Comparison of ENCODE assay signal across 1 cellular context in genomic region chr5:132293066-132293991, GRCh38.
A peak's percentile ranks its signal among the peaks of the same experiment; 100 is the strongest.
TF ChIP-seq lines count a peak whose summit lies in the region.

No MANE protein-coding gene starts in this region.

TF ChIP-seq in HepG2, 621 proteins besides CTCF, POLR2A, EP300 and RAD21 (continued from another document and continues in another):
- TF ChIP-seq, protein P1, sequence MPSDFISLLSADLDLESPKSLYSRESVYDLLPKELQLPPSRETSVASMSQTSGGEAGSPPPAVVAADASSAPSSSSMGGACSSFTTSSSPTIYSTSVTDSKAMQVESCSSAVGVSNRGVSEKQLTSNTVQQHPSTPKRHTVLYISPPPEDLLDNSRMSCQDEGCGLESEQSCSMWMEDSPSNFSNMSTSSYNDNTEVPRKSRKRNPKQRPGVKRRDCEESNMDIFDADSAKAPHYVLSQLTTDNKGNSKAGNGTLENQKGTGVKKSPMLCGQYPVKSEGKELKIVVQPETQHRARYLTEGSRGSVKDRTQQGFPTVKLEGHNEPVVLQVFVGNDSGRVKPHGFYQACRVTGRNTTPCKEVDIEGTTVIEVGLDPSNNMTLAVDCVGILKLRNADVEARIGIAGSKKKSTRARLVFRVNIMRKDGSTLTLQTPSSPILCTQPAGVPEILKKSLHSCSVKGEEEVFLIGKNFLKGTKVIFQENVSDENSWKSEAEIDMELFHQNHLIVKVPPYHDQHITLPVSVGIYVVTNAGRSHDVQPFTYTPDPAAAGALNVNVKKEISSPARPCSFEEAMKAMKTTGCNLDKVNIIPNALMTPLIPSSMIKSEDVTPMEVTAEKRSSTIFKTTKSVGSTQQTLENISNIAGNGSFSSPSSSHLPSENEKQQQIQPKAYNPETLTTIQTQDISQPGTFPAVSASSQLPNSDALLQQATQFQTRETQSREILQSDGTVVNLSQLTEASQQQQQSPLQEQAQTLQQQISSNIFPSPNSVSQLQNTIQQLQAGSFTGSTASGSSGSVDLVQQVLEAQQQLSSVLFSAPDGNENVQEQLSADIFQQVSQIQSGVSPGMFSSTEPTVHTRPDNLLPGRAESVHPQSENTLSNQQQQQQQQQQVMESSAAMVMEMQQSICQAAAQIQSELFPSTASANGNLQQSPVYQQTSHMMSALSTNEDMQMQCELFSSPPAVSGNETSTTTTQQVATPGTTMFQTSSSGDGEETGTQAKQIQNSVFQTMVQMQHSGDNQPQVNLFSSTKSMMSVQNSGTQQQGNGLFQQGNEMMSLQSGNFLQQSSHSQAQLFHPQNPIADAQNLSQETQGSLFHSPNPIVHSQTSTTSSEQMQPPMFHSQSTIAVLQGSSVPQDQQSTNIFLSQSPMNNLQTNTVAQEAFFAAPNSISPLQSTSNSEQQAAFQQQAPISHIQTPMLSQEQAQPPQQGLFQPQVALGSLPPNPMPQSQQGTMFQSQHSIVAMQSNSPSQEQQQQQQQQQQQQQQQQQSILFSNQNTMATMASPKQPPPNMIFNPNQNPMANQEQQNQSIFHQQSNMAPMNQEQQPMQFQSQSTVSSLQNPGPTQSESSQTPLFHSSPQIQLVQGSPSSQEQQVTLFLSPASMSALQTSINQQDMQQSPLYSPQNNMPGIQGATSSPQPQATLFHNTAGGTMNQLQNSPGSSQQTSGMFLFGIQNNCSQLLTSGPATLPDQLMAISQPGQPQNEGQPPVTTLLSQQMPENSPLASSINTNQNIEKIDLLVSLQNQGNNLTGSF (CRISPR knock-in tag; IDR thresholded peaks at IDR 0.05) = no peak
- TF ChIP-seq ZNF773 (CRISPR knock-in tag; IDR thresholded peaks at IDR 0.05; ENCODE audit: borderline replicate concordance) = no peak
- TF ChIP-seq ZNF547 (CRISPR knock-in tag; IDR thresholded peaks at IDR 0.05) = peak; percentile 87; the same call in 1 of the 2 replicates
- no peak for TF ChIP-seq CC2D1A (CRISPR knock-in tag; IDR thresholded peaks at IDR 0.05)
- peak; percentile 74; the same call in 1 of the 2 replicates for TF ChIP-seq HOXA9 (CRISPR knock-in tag; IDR thresholded peaks at IDR 0.05; ENCODE audit: borderline replicate concordance)
- TF ChIP-seq TGIF2 (CRISPR knock-in tag; IDR thresholded peaks at IDR 0.05) = no peak; the same call in 1 of the 2 replicates
- no peak for TF ChIP-seq MATR3 (CRISPR knock-in tag; IDR thresholded peaks at IDR 0.05)
- TF ChIP-seq, protein P2, sequence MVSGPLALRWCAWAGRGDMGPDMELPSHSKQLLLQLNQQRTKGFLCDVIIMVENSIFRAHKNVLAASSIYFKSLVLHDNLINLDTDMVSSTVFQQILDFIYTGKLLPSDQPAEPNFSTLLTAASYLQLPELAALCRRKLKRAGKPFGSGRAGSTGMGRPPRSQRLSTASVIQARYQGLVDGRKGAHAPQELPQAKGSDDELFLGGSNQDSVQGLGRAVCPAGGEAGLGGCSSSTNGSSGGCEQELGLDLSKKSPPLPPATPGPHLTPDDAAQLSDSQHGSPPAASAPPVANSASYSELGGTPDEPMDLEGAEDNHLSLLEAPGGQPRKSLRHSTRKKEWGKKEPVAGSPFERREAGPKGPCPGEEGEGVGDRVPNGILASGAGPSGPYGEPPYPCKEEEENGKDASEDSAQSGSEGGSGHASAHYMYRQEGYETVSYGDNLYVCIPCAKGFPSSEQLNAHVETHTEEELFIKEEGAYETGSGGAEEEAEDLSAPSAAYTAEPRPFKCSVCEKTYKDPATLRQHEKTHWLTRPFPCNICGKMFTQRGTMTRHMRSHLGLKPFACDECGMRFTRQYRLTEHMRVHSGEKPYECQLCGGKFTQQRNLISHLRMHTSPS (CRISPR knock-in tag; IDR thresholded peaks at IDR 0.05; ENCODE audit: low read depth) = peak; percentile 57; the same call in 1 of the 2 replicates
- TF ChIP-seq, protein P3, sequence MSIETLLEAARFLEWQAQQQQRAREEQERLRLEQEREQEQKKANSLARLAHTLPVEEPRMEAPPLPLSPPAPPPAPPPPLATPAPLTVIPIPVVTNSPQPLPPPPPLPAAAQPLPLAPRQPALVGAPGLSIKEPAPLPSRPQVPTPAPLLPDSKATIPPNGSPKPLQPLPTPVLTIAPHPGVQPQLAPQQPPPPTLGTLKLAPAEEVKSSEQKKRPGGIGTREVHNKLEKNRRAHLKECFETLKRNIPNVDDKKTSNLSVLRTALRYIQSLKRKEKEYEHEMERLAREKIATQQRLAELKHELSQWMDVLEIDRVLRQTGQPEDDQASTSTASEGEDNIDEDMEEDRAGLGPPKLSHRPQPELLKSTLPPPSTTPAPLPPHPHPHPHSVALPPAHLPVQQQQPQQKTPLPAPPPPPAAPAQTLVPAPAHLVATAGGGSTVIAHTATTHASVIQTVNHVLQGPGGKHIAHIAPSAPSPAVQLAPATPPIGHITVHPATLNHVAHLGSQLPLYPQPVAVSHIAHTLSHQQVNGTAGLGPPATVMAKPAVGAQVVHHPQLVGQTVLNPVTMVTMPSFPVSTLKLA (IDR thresholded peaks at IDR 0.05) = no peak
- TF ChIP-seq ZSCAN20 (CRISPR knock-in tag; IDR thresholded peaks at IDR 0.05; ENCODE audit: borderline replicate concordance) = no peak; the same call in 1 of the 2 replicates
- TF ChIP-seq SMYD3 (CRISPR knock-in tag; IDR thresholded peaks at IDR 0.05) = no peak
- TF ChIP-seq KDM4B (CRISPR knock-in tag; IDR thresholded peaks at IDR 0.05) = no peak
- no peak for TF ChIP-seq SOX5 (CRISPR knock-in tag; IDR thresholded peaks at IDR 0.05; ENCODE audit: borderline replicate concordance)
- TF ChIP-seq DMTF1 (CRISPR knock-in tag; IDR thresholded peaks at IDR 0.05) = no peak
- TF ChIP-seq ZKSCAN1 (IDR thresholded peaks at IDR 0.05; ENCODE audit: low read length) = no peak
- TF ChIP-seq MTA3 (CRISPR knock-in tag; IDR thresholded peaks at IDR 0.05) = no peak
- peak; percentile 32; the same call in 1 of the 2 replicates for TF ChIP-seq NKX3-1 (CRISPR knock-in tag; IDR thresholded peaks at IDR 0.05)
- TF ChIP-seq ZNF850 (CRISPR knock-in tag; conservative IDR thresholded peaks at IDR 0.05) = 0 out of 2 replicates have a peak, but pooled peaks have one; percentile 88
- no peak for TF ChIP-seq RFXANK (CRISPR knock-in tag; IDR thresholded peaks at IDR 0.05)
- no peak for TF ChIP-seq SMARCC2 (IDR thresholded peaks at IDR 0.05)
- TF ChIP-seq ZFP82 (CRISPR knock-in tag; IDR thresholded peaks at IDR 0.05; ENCODE audit: borderline replicate concordance) = peak; percentile 87; the same call in 1 of the 2 replicates
- TF ChIP-seq, protein P4, sequence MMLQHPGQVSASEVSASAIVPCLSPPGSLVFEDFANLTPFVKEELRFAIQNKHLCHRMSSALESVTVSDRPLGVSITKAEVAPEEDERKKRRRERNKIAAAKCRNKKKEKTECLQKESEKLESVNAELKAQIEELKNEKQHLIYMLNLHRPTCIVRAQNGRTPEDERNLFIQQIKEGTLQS (CRISPR knock-in tag; IDR thresholded peaks at IDR 0.05) = no peak
- no peak for TF ChIP-seq SIN3B (IDR thresholded peaks at IDR 0.05; ENCODE audit: low read length)
- peak; percentile 28; the same call in 1 of the 2 replicates for TF ChIP-seq ZNF703 (CRISPR knock-in tag; IDR thresholded peaks at IDR 0.05; ENCODE audit: borderline replicate concordance)
- no peak; the same call in 1 of the 2 replicates for TF ChIP-seq ZNF224 (CRISPR knock-in tag; IDR thresholded peaks at IDR 0.05)
- TF ChIP-seq CBX2 (IDR thresholded peaks at IDR 0.05; ENCODE audit: low read depth, low read length) = no peak
- TF ChIP-seq CBX2 (CRISPR knock-in tag; IDR thresholded peaks at IDR 0.05; ENCODE audit: low read depth) = no peak
- TF ChIP-seq ZNF124 (CRISPR knock-in tag; IDR thresholded peaks at IDR 0.05) = no peak; the same call in 1 of the 2 replicates
- no peak for TF ChIP-seq MEIS1 (CRISPR knock-in tag; IDR thresholded peaks at IDR 0.05; ENCODE audit: borderline replicate concordance)
- TF ChIP-seq RXRA (CRISPR knock-in tag; IDR thresholded peaks at IDR 0.05) = peak; percentile 40; the same call in 1 of the 2 replicates
- peak; percentile 74; the same call in 1 of the 2 replicates for TF ChIP-seq PBX3 (CRISPR knock-in tag; IDR thresholded peaks at IDR 0.05; ENCODE audit: borderline replicate concordance)
- TF ChIP-seq ZNF264 (CRISPR knock-in tag; IDR thresholded peaks at IDR 0.05) = no peak
- TF ChIP-seq ZFP90 (CRISPR knock-in tag; IDR thresholded peaks at IDR 0.05; ENCODE audit: borderline replicate concordance) = no peak
- TF ChIP-seq, protein P5, sequence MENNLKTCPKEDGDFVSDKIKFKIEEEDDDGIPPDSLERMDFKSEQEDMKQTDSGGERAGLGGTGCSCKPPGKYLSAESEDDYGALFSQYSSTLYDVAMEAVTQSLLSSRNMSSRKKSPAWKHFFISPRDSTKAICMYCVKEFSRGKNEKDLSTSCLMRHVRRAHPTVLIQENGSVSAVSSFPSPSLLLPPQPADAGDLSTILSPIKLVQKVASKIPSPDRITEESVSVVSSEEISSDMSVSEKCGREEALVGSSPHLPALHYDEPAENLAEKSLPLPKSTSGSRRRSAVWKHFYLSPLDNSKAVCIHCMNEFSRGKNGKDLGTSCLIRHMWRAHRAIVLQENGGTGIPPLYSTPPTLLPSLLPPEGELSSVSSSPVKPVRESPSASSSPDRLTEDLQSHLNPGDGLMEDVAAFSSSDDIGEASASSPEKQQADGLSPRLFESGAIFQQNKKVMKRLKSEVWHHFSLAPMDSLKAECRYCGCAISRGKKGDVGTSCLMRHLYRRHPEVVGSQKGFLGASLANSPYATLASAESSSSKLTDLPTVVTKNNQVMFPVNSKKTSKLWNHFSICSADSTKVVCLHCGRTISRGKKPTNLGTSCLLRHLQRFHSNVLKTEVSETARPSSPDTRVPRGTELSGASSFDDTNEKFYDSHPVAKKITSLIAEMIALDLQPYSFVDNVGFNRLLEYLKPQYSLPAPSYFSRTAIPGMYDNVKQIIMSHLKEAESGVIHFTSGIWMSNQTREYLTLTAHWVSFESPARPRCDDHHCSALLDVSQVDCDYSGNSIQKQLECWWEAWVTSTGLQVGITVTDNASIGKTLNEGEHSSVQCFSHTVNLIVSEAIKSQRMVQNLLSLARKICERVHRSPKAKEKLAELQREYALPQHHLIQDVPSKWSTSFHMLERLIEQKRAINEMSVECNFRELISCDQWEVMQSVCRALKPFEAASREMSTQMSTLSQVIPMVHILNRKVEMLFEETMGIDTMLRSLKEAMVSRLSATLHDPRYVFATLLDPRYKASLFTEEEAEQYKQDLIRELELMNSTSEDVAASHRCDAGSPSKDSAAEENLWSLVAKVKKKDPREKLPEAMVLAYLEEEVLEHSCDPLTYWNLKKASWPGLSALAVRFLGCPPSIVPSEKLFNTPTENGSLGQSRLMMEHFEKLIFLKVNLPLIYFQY (CRISPR knock-in tag; IDR thresholded peaks at IDR 0.05; ENCODE audit: borderline replicate concordance) = no peak; the same call in 1 of the 2 replicates
- TF ChIP-seq, protein P6, sequence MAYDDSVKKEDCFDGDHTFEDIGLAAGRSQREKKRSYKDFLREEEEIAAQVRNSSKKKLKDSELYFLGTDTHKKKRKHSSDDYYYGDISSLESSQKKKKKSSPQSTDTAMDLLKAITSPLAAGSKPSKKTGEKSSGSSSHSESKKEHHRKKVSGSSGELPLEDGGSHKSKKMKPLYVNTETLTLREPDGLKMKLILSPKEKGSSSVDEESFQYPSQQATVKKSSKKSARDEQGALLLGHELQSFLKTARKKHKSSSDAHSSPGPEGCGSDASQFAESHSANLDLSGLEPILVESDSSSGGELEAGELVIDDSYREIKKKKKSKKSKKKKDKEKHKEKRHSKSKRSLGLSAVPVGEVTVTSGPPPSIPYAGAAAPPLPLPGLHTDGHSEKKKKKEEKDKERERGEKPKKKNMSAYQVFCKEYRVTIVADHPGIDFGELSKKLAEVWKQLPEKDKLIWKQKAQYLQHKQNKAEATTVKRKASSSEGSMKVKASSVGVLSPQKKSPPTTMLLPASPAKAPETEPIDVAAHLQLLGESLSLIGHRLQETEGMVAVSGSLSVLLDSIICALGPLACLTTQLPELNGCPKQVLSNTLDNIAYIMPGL (CRISPR knock-in tag; IDR thresholded peaks at IDR 0.05; ENCODE audit: borderline replicate concordance in 1 of 2, low read depth in 1 of 2) = peak; percentile 61 to 64; a peak in 3 of 4 replicates
- 0 out of 2 replicates have a peak, but pooled peaks have one; percentile 37 for TF ChIP-seq ZBTB4 (CRISPR knock-in tag; IDR thresholded peaks at IDR 0.05; ENCODE audit: borderline replicate concordance)
- TF ChIP-seq MTA1 (CRISPR knock-in tag; IDR thresholded peaks at IDR 0.05; ENCODE audit: borderline replicate concordance) = 0 out of 2 replicates have a peak, but pooled peaks have one; percentile 34
